In the genomic region with DNA sequence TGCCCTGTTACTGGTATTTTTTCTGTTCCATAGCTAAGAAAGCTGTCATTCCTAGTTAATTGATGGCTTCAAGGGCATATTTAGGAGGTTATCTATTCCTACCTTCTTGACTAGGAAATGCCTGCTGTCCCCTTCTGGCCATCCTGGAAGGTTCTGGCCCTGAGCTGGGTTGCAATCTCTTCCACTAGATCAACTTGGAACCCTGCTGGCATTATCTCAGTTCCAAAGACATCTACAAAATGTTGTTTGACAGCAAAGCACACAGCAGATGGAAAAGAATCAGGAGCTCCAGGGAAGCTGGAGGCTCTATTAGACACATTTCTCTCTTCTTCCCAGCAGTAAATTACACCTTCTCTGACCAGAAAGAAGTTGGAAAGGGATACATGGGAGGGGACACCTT, we compare ENCODE assay signal across 30 cellular contexts.
"Had no signal": no experiment of that assay in that cellular context is flagged by ENCODE, and none has a peak within 500 bp of the region (broad histone marks: within the 10 kb centered on the region; RNA-seq: fewer than 3 reads in every experiment).

No MANE protein-coding gene starts in this region.

- H3K36me3 ChIP-seq: brain microvascular endothelial cell, esophagus muscularis mucosa, gastrocnemius medialis, heart right ventricle, WERI-Rb-1 had no signal

- H3K4me3 ChIP-seq: coronary artery, dorsolateral prefrontal cortex, esophagus muscularis mucosa, gastrocnemius medialis, heart right ventricle had no signal

- H3K4me1 ChIP-seq: esophagus muscularis mucosa, foreskin keratinocyte, gastrocnemius medialis, heart right ventricle had no signal

- DNase-seq: activated B cell treated with CpG ODN at 0.5 μM for 24 hours; activated CD4-positive, alpha-beta T cell treated with anti-CD3 and anti-CD28 coated beads for 48 hours; activated CD4-positive, alpha-beta T cell treated with anti-CD3 and anti-CD28 coated beads, Interleukin-2, amount 50 U/mL, for 1 hour; activated CD4-positive, alpha-beta T cell treated with anti-CD3 and anti-CD28 coated beads, Interleukin-2, amount 50 U/mL, for 48 hours; activated CD8-positive, alpha-beta memory T cell treated with anti-CD3 and anti-CD28 coated beads for 24 hours; activated CD8-positive, alpha-beta T cell treated with anti-CD3 and anti-CD28 coated beads for 36 hours; activated effector memory CD4-positive, alpha-beta T cell treated with Interleukin-2 at 50 U/mL for 16 hours; activated gamma-delta T cell treated with Interleukin-2 at 50 U/mL for 16 hours; activated naive CD4-positive, alpha-beta T cell treated with anti-CD3 and anti-CD28 coated beads, Interleukin-2, amount 50 U/mL, for 16 hours; activated naive CD4-positive, alpha-beta T cell treated with Interleukin-2 at 50 U/mL for 16 hours; activated T-cell treated with anti-CD3 and anti-CD28 coated beads, Interleukin-2, amount 50 U/mL, for 4 hours; amniotic stem cell; anterior cingulate cortex; brain microvascular endothelial cell; effector memory CD4-positive, alpha-beta T cell; erythroblast; foreskin keratinocyte; gastrocnemius medialis; heart right ventricle; T-helper 1 cell; T-helper 17 cell; T1000; WERI-Rb-1 had no signal

- H3K27me3 ChIP-seq: brain microvascular endothelial cell, gastrocnemius medialis had no signal

- FAIRE-seq: astrocyte, bronchial epithelial cell had no signal

- ATAC-seq: activated CD4-positive, CD25-positive, alpha-beta regulatory T cell treated with anti-CD3 and anti-CD28 coated beads, Interleukin-2, amount 50 U/mL, for 24 hours; activated CD8-positive, alpha-beta T cell treated with anti-CD3 and anti-CD28 coated beads for 36 hours; activated T-cell treated with anti-CD3 and anti-CD28 coated beads, Interleukin-2, amount 50 U/mL, for 4 hours; activated T-helper 17 cell treated with anti-CD3 and anti-CD28 coated beads, Interleukin-2, amount 50 U/mL, for 72 hours; foreskin keratinocyte; gastrocnemius medialis; heart right ventricle; T-helper 17 cell had no signal

- H3K27ac ChIP-seq: brain microvascular endothelial cell, coronary artery, esophagus muscularis mucosa, foreskin keratinocyte, gastrocnemius medialis, heart right ventricle, WERI-Rb-1 had no signal
